In genomic region chr1:111895456-111895855, GRCh38 we compare ENCODE assay signal across 24 cellular contexts.
DNase-seq lines count a peak whose midpoint lies in the region; ATAC-seq and TF ChIP-seq lines count a peak whose summit lies in the region.
"Had no signal": no experiment of that assay in that cellular context is flagged by ENCODE, and none has a peak within 500 bp of the region (broad histone marks: within the 10 kb centered on the region; RNA-seq: fewer than 3 reads in every experiment).

No MANE protein-coding gene starts in this region.

- DNase-seq in Ammon's horn (ENCODE audit: low spot score) (peak; percentile 48), GM03348 (ENCODE audit: low spot score) (peak; percentile 27), iPS-NIHi7 (ENCODE audit: extremely low spot score) (peak; percentile 59)
- DNase-seq in effector CD4-positive, alpha-beta T cell: no peak
- DNase-seq: activated CD4-positive, alpha-beta T cell treated with anti-CD3 and anti-CD28 coated beads for 48 hours; activated naive CD4-positive, alpha-beta T cell treated with Interleukin-2 at 50 U/mL for 16 hours; activated T-cell treated with anti-CD3 and anti-CD28 coated beads, Interleukin-2, amount 50 U/mL, for 4 hours; CD8-positive, alpha-beta T cell; DMS53; effector CD8-positive, alpha-beta T cell; gastrocnemius medialis; kidney; lower lobe of right lung; NCI-H1105 treated with DMSO at 0.1 percent for 48 hours; NCI-H2081; Peyer's patch; posterior cingulate gyrus; sigmoid colon; stimulated activated naive CD8-positive, alpha-beta T cell treated with anti-CD3 and anti-CD28 coated beads, Interleukin-15, amount 100 ng/mL, for 72 hours; tibial artery had no signal

- ATAC-seq in SK-N-SH treated with all-trans-retinoic acid at 6 μM for 48 hours (peak; percentile 42; the same call in 2 of the 3 replicates), HG02588 (IDR thresholded peaks at IDR 0.05; ENCODE audit: unreplicated experiment) (no peak), HG03025 (IDR thresholded peaks at IDR 0.05; ENCODE audit: low FRiP score, unreplicated experiment) (no peak), HG02623 (IDR thresholded peaks at IDR 0.05; ENCODE audit: unreplicated experiment) (no peak)
- ATAC-seq: activated T-cell treated with anti-CD3 and anti-CD28 coated beads, Interleukin-2, amount 50 U/mL, for 4 hours; CD8-positive, alpha-beta T cell; gastrocnemius medialis; lower lobe of right lung; stimulated activated naive CD8-positive, alpha-beta T cell treated with anti-CD3 and anti-CD28 coated beads, Interleukin-15, amount 100 ng/mL, for 72 hours had no signal

TF ChIP-seq in SK-N-SH treated with all-trans-retinoic acid at 6 μM for 48 hours, 23 proteins besides CTCF, POLR2A, EP300 and RAD21:
- TF ChIP-seq TCF4 (CRISPR knock-in tag; IDR thresholded peaks at IDR 0.05; ENCODE audit: borderline replicate concordance): no peak
- no peak for TF ChIP-seq ZFP3 (CRISPR knock-in tag; IDR thresholded peaks at IDR 0.05)
- TF ChIP-seq ZC3H10 (CRISPR knock-in tag; IDR thresholded peaks at IDR 0.05): no peak
- no peak for TF ChIP-seq TSHZ2 (CRISPR knock-in tag; IDR thresholded peaks at IDR 0.05)
- no peak for TF ChIP-seq ARNTL (CRISPR knock-in tag; IDR thresholded peaks at IDR 0.05; ENCODE audit: borderline replicate concordance, low read depth)
- no peak for TF ChIP-seq ESRRG (CRISPR knock-in tag; IDR thresholded peaks at IDR 0.05)
- no peak for TF ChIP-seq GLIS3 (CRISPR knock-in tag; IDR thresholded peaks at IDR 0.05)
- TF ChIP-seq TOX (CRISPR knock-in tag; IDR thresholded peaks at IDR 0.05; ENCODE audit: borderline replicate concordance): no peak
- no peak for TF ChIP-seq ZNF70 (CRISPR knock-in tag; IDR thresholded peaks at IDR 0.05)
- TF ChIP-seq POU6F1 (CRISPR knock-in tag; IDR thresholded peaks at IDR 0.05; ENCODE audit: borderline replicate concordance, low read depth): no peak
